ENCODE assay signal across 38 cellular contexts in genomic region chr16:46519063-46519462, GRCh38.
"Had no signal": no experiment of that assay in that cellular context is flagged by ENCODE, and none has a peak within 500 bp of the region (broad histone marks: within the 10 kb centered on the region; RNA-seq: fewer than 3 reads in every experiment).

No MANE protein-coding gene starts in this region.

- H3K4me1 ChIP-seq: ascending aorta had no signal

- H3K9me3 ChIP-seq: ascending aorta had no signal

- H3K36me3 Mint-ChIP-seq: activated CD4-positive, alpha-beta memory T cell treated with anti-CD3 and anti-CD28 coated beads for 36 hours; activated naive CD4-positive, alpha-beta T cell treated with anti-CD3 and anti-CD28 coated beads, Interleukin-2, amount 10 ng/mL, durations not matched to agents 7 days and 5 days; activated naive CD4-positive, alpha-beta T cell treated with anti-CD3 and anti-CD28 coated beads, Interleukin-2, amount 50 U/mL, for 24 hours; activated naive CD8-positive, alpha-beta T cell; activated naive CD8-positive, alpha-beta T cell treated with anti-CD3 and anti-CD28 coated beads, Interleukin-2, amount 10 ng/mL, durations not matched to agents 7 days and 5 days; brain had no signal

- H3K4me3 Mint-ChIP-seq: activated B cell treated with CpG ODN at 0.5 μM for 24 hours; activated CD4-positive, alpha-beta memory T cell treated with anti-CD3 and anti-CD28 coated beads for 36 hours; activated CD4-positive, alpha-beta T cell treated with anti-CD3 and anti-CD28 coated beads, Interleukin-2, amount 10 ng/mL, durations not matched to agents 24 days and 14 days; activated CD8-positive, alpha-beta T cell treated with anti-CD3 and anti-CD28 coated beads for 36 hours; activated naive CD4-positive, alpha-beta T cell treated with anti-CD3 and anti-CD28 coated beads, Interleukin-2, amount 10 ng/mL, durations not matched to agents 7 days and 5 days; activated naive CD4-positive, alpha-beta T cell treated with anti-CD3 and anti-CD28 coated beads, Interleukin-2, amount 50 U/mL, for 24 hours; activated naive CD8-positive, alpha-beta T cell; activated naive CD8-positive, alpha-beta T cell treated with anti-CD3 and anti-CD28 coated beads, Interleukin-2, amount 10 ng/mL, durations not matched to agents 7 days and 5 days; activated naive CD8-positive, alpha-beta T cell treated with anti-CD3 and anti-CD28 coated beads, Interleukin-2, amount 50 U/mL, for 24 hours; activated T-cell treated with anti-CD3 and anti-CD28 coated beads, Interleukin-2, amount 50 U/mL, for 4 hours; activated T-cell treated with anti-CD3 and anti-CD28 coated beads, Interleukin-2, amount 50 U/mL, for 72 hours; activated T-helper 1 cell treated with anti-CD3 and anti-CD28 coated beads, Interleukin-12 subunit alpha, Interleukin-12 subunit beta, Interleukin-2, Interleukin-4 antibody, amounts not matched to agents 30 ng/mL and 10 ng/mL and 1 ng/mL, durations not matched to agents 14 hours and 24 hours and 36 hours; activated T-helper 17 cell treated with anti-CD3 and anti-CD28 coated beads, Interleukin-2, amount 50 U/mL, for 72 hours; brain; central memory CD8-positive, alpha-beta T cell; T-helper 1 cell treated with Interleukin-12 subunit alpha and Interleukin-12 subunit beta and Interleukin-4 antibody, amounts not matched to agents 30 μg/mL and 1 μg/mL, for 36 hours; T-helper 2 cell treated with Interferon-gamma antibody and Interleukin-4, amounts not matched to agents 5 μg/mL and 100 μg/mL, for 36 hours had no signal

- H3K36me3 ChIP-seq: ascending aorta, cardiac muscle cell, WERI-Rb-1 had no signal

- H3K4me1 Mint-ChIP-seq: activated B cell treated with CpG ODN at 0.5 μM for 24 hours; activated CD4-positive, alpha-beta T cell treated with anti-CD3 and anti-CD28 coated beads, Interleukin-2, amount 10 ng/mL, durations not matched to agents 24 days and 14 days; activated naive CD4-positive, alpha-beta T cell treated with anti-CD3 and anti-CD28 coated beads, Interleukin-2, amount 10 ng/mL, durations not matched to agents 7 days and 5 days; activated naive CD4-positive, alpha-beta T cell treated with anti-CD3 and anti-CD28 coated beads, Interleukin-2, amount 50 U/mL, for 24 hours; activated naive CD8-positive, alpha-beta T cell treated with anti-CD3 and anti-CD28 coated beads, Interleukin-2, amount 10 ng/mL, durations not matched to agents 7 days and 5 days; activated naive CD8-positive, alpha-beta T cell treated with anti-CD3 and anti-CD28 coated beads, Interleukin-2, amount 50 U/mL, for 24 hours; activated T-helper 17 cell treated with anti-CD3 and anti-CD28 coated beads, Interleukin-2, amount 50 U/mL, for 72 hours; brain; central memory CD8-positive, alpha-beta T cell had no signal

- H3K9me3 Mint-ChIP-seq: activated CD4-positive, alpha-beta T cell treated with anti-CD3 and anti-CD28 coated beads, Interleukin-2, amount 10 ng/mL, durations not matched to agents 24 days and 14 days; activated naive CD4-positive, alpha-beta T cell treated with anti-CD3 and anti-CD28 coated beads, Interleukin-2, amount 10 ng/mL, durations not matched to agents 7 days and 5 days; activated naive CD4-positive, alpha-beta T cell treated with anti-CD3 and anti-CD28 coated beads, Interleukin-2, amount 50 U/mL, for 24 hours; activated naive CD8-positive, alpha-beta T cell treated with anti-CD3 and anti-CD28 coated beads, Interleukin-2, amount 10 ng/mL, durations not matched to agents 7 days and 5 days; activated T-helper 1 cell treated with anti-CD3 and anti-CD28 coated beads, Interleukin-12 subunit alpha, Interleukin-12 subunit beta, Interleukin-2, Interleukin-4 antibody, amounts not matched to agents 30 ng/mL and 10 ng/mL and 1 ng/mL, durations not matched to agents 14 hours and 24 hours and 36 hours; T-helper 2 cell treated with Interferon-gamma antibody and Interleukin-4, amounts not matched to agents 5 μg/mL and 100 μg/mL, for 36 hours had no signal

- FAIRE-seq: bronchial epithelial cell had no signal

- H3K4me3 ChIP-seq: ascending aorta, cardiac muscle cell had no signal

- H3K27ac Mint-ChIP-seq: activated B cell treated with CpG ODN at 0.5 μM for 24 hours; activated CD4-positive, alpha-beta memory T cell treated with anti-CD3 and anti-CD28 coated beads for 36 hours; activated CD4-positive, alpha-beta T cell treated with anti-CD3 and anti-CD28 coated beads, Interleukin-2, amount 10 ng/mL, durations not matched to agents 24 days and 14 days; activated CD8-positive, alpha-beta T cell treated with anti-CD3 and anti-CD28 coated beads for 36 hours; activated naive CD4-positive, alpha-beta T cell treated with anti-CD3 and anti-CD28 coated beads, Interleukin-2, amount 10 ng/mL, durations not matched to agents 7 days and 5 days; activated naive CD4-positive, alpha-beta T cell treated with anti-CD3 and anti-CD28 coated beads, Interleukin-2, amount 50 U/mL, for 24 hours; activated naive CD8-positive, alpha-beta T cell; activated naive CD8-positive, alpha-beta T cell treated with anti-CD3 and anti-CD28 coated beads, Interleukin-2, amount 10 ng/mL, durations not matched to agents 7 days and 5 days; activated naive CD8-positive, alpha-beta T cell treated with anti-CD3 and anti-CD28 coated beads, Interleukin-2, amount 50 U/mL, for 24 hours; activated T-cell treated with anti-CD3 and anti-CD28 coated beads, Interleukin-2, amount 50 U/mL, for 72 hours; activated T-helper 1 cell treated with anti-CD3 and anti-CD28 coated beads, Interleukin-12 subunit alpha, Interleukin-12 subunit beta, Interleukin-2, Interleukin-4 antibody, amounts not matched to agents 30 ng/mL and 10 ng/mL and 1 ng/mL, durations not matched to agents 14 hours and 24 hours and 36 hours; activated T-helper 17 cell treated with anti-CD3 and anti-CD28 coated beads, Interleukin-2, amount 50 U/mL, for 72 hours; brain; T-helper 1 cell treated with Interleukin-12 subunit alpha and Interleukin-12 subunit beta and Interleukin-4 antibody, amounts not matched to agents 30 μg/mL and 1 μg/mL, for 36 hours; T-helper 2 cell treated with Interferon-gamma antibody and Interleukin-4, amounts not matched to agents 5 μg/mL and 100 μg/mL, for 36 hours had no signal

- H3K27ac ChIP-seq: ascending aorta, cardiac muscle cell, WERI-Rb-1 had no signal

- H3K27me3 Mint-ChIP-seq: activated CD4-positive, alpha-beta memory T cell treated with anti-CD3 and anti-CD28 coated beads for 36 hours; activated CD4-positive, alpha-beta T cell treated with anti-CD3 and anti-CD28 coated beads, Interleukin-2, amount 10 ng/mL, durations not matched to agents 24 days and 14 days; activated CD8-positive, alpha-beta T cell treated with anti-CD3 and anti-CD28 coated beads for 36 hours; activated naive CD4-positive, alpha-beta T cell treated with anti-CD3 and anti-CD28 coated beads, Interleukin-2, amount 10 ng/mL, durations not matched to agents 7 days and 5 days; activated naive CD4-positive, alpha-beta T cell treated with anti-CD3 and anti-CD28 coated beads, Interleukin-2, amount 50 U/mL, for 24 hours; activated naive CD8-positive, alpha-beta T cell; activated naive CD8-positive, alpha-beta T cell treated with anti-CD3 and anti-CD28 coated beads, Interleukin-2, amount 10 ng/mL, durations not matched to agents 7 days and 5 days; activated naive CD8-positive, alpha-beta T cell treated with anti-CD3 and anti-CD28 coated beads, Interleukin-2, amount 50 U/mL, for 24 hours; activated T-helper 17 cell treated with anti-CD3 and anti-CD28 coated beads, Interleukin-2, amount 50 U/mL, for 72 hours; brain; central memory CD8-positive, alpha-beta T cell had no signal

- ATAC-seq: activated CD8-positive, alpha-beta T cell treated with anti-CD3 and anti-CD28 coated beads for 36 hours; activated naive CD8-positive, alpha-beta T cell treated with anti-CD3 and anti-CD28 coated beads, Interleukin-2, amount 50 U/mL, for 24 hours; activated T-cell treated with anti-CD3 and anti-CD28 coated beads, Interleukin-2, amount 50 U/mL, for 4 hours; activated T-cell treated with anti-CD3 and anti-CD28 coated beads, Interleukin-2, amount 50 U/mL, for 72 hours; activated T-helper 17 cell treated with anti-CD3 and anti-CD28 coated beads, Interleukin-2, amount 50 U/mL, for 72 hours had no signal

- DNase-seq: activated B cell treated with CpG ODN at 0.5 μM for 24 hours; activated CD4-positive, alpha-beta memory T cell treated with anti-CD3 and anti-CD28 coated beads for 36 hours; activated CD4-positive, alpha-beta T cell treated with anti-CD3 and anti-CD28 coated beads for 4 hours; activated CD4-positive, alpha-beta T cell treated with anti-CD3 and anti-CD28 coated beads, Interleukin-2, amount 10 ng/mL, durations not matched to agents 24 days and 14 days; activated CD4-positive, alpha-beta T cell treated with anti-CD3 and anti-CD28 coated beads, Interleukin-2, amount 50 U/mL, for 1 hour; activated CD4-positive, alpha-beta T cell treated with anti-CD3 and anti-CD28 coated beads, Interleukin-2, amount 50 U/mL, for 4 hours; activated CD4-positive, CD25-positive, alpha-beta regulatory T cell treated with anti-CD3 and anti-CD28 coated beads, Interleukin-2, amount 50 U/mL, for 72 hours; activated CD8-positive, alpha-beta memory T cell treated with anti-CD3 and anti-CD28 coated beads, Interleukin-2, amount 50 U/mL, for 4 hours; activated CD8-positive, alpha-beta T cell treated with anti-CD3 and anti-CD28 coated beads for 36 hours; activated effector memory CD4-positive, alpha-beta T cell treated with Interleukin-2 at 50 U/mL for 16 hours; activated gamma-delta T cell; activated naive CD4-positive, alpha-beta T cell treated with anti-CD3 and anti-CD28 coated beads, Interleukin-2, amount 10 ng/mL, durations not matched to agents 7 days and 5 days; activated naive CD4-positive, alpha-beta T cell treated with Interleukin-2 at 50 U/mL for 16 hours; activated naive CD8-positive, alpha-beta T cell treated with anti-CD3 and anti-CD28 coated beads, Interleukin-2, amount 10 ng/mL, durations not matched to agents 7 days and 5 days; activated naive CD8-positive, alpha-beta T cell treated with anti-CD3 and anti-CD28 coated beads, Interleukin-2, amount 50 U/mL, for 24 hours; activated T-cell treated with anti-CD3 and anti-CD28 coated beads for 4 hours; activated T-cell treated with anti-CD3 and anti-CD28 coated beads, Interleukin-2, amount 50 U/mL, for 1 hour; activated T-cell treated with anti-CD3 and anti-CD28 coated beads, Interleukin-2, amount 50 U/mL, for 4 hours; activated T-cell treated with anti-CD3 and anti-CD28 coated beads, Interleukin-2, amount 50 U/mL, for 72 hours; amygdala; anterior cingulate cortex; caudate nucleus; cerebellar nuclear complex; T-helper 1 cell; T-helper 2 cell; T-helper 9 cell; WERI-Rb-1 had no signal
